In the genomic region with DNA sequence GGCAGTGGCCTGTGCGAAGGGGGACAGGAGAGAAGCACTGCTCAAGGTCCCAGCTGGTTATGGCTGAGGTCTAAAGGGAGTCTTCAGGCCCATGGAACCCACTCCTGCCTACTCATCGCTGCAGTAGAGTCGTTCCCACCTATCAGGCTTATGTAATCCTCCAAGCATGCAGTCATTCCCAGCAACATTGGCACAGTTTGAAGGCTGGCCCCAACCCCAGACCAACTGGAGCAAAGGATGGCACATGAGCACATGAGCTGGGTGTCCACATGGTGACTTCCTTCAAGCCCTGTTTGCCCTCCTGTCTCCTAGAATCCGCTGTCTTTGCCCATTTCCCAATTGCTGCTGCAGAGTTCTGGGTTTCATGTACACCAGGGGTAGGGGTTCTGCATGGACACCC, we compare ENCODE assay signal across 17 cellular contexts.
DNase-seq lines count a peak whose midpoint lies in the region; FAIRE-seq lines count a peak whose summit lies in the region.
"Had no signal": no experiment of that assay in that cellular context is flagged by ENCODE, and none has a peak within 500 bp of the region (broad histone marks: within the 10 kb centered on the region; RNA-seq: fewer than 3 reads in every experiment).

No MANE protein-coding gene starts in this region.

- peak; percentile 13 for FAIRE-seq in urothelium cell line (lab: Jason Lieb, UNC)
- FAIRE-seq: A549, D721Med, G401.6, GM12891, GM19239 had no signal

- H3K27me3 ChIP-seq in H7 (ENCODE audit: control insufficient read depth, insufficient read depth, low read length), result no peaks in the 10 kb centered on the region; the same call in 1 of the 2 replicates

- H3K4me1 Mint-ChIP-seq in activated CD4-positive, alpha-beta T cell treated with anti-CD3 and anti-CD28 coated beads, Interleukin-2, amount 10 ng/mL, durations not matched to agents 24 days and 14 days, result peaks cover 4% of the 10 kb centered on the region
- H3K4me1 Mint-ChIP-seq in activated CD4-positive, alpha-beta T cell treated with anti-CD3 and anti-CD28 coated beads, Interleukin-2, amount 10 ng/mL, durations not matched to agents 7 days and 5 days, result peaks cover 10% of the 10 kb centered on the region

- no peak overlapping the region for H3K27ac Mint-ChIP-seq in activated CD4-positive, alpha-beta T cell treated with anti-CD3 and anti-CD28 coated beads, Interleukin-2, amount 10 ng/mL, durations not matched to agents 24 days and 14 days
- no peak overlapping the region for H3K27ac Mint-ChIP-seq in activated CD4-positive, alpha-beta T cell treated with anti-CD3 and anti-CD28 coated beads, Interleukin-2, amount 10 ng/mL, durations not matched to agents 7 days and 5 days
- H3K27ac Mint-ChIP-seq: CD4-positive, alpha-beta T cell had no signal

- DNase-seq in activated CD4-positive, alpha-beta T cell treated with anti-CD3 and anti-CD28 coated beads, Interleukin-2, amount 10 ng/mL, durations not matched to agents 24 days and 14 days, result peak; percentile 43
- no peak for DNase-seq in activated CD4-positive, alpha-beta T cell treated with anti-CD3 and anti-CD28 coated beads, Interleukin-2, amount 10 ng/mL, durations not matched to agents 7 days and 5 days
- DNase-seq in H7 (peak; percentile 10), mesenteric fat pad (ENCODE audit: low spot score) (peak; percentile 76), urothelium cell line (ENCODE audit: low spot score) (no peak), foreskin melanocyte (no peak), NCI-H146 (lab: John Stamatoyannopoulos, UW) (no peak)
- DNase-seq: AML-193; Caco-2; CD4-positive, alpha-beta T cell; GM23248; HCEC 1CT had no signal

- H3K4me3 ChIP-seq in H7 (ENCODE audit: insufficient read depth, low read depth, low read length), result no peak overlapping the region
- H3K4me3 ChIP-seq: A549, GM23248 had no signal

- H3K4me3 Mint-ChIP-seq in activated CD4-positive, alpha-beta T cell treated with anti-CD3 and anti-CD28 coated beads, Interleukin-2, amount 10 ng/mL, durations not matched to agents 24 days and 14 days, result no peak overlapping the region
- H3K4me3 Mint-ChIP-seq in activated CD4-positive, alpha-beta T cell treated with anti-CD3 and anti-CD28 coated beads, Interleukin-2, amount 10 ng/mL, durations not matched to agents 7 days and 5 days, result no peak overlapping the region
- H3K4me3 Mint-ChIP-seq: CD4-positive, alpha-beta T cell had no signal

- CTCF ChIA-PET in activated CD4-positive, alpha-beta T cell treated with anti-CD3 and anti-CD28 coated beads, Interleukin-2, amount 10 ng/mL, durations not matched to agents 7 days and 5 days (lab: Charles Lee), result no interaction called here

- intact Hi-C loops in activated CD4-positive, alpha-beta T cell treated with anti-CD3 and anti-CD28 coated beads, Interleukin-2, amount 10 ng/mL, durations not matched to agents 24 days and 14 days (cut with micrococcal nuclease), result no loop called here

- H3K36me3 ChIP-seq in H7 (replicated peaks; ENCODE audit: control insufficient read depth, insufficient read depth, low read length), result no peaks in the 10 kb centered on the region

- no peaks in the 10 kb centered on the region for H3K27me3 Mint-ChIP-seq in activated CD4-positive, alpha-beta T cell treated with anti-CD3 and anti-CD28 coated beads, Interleukin-2, amount 10 ng/mL, durations not matched to agents 24 days and 14 days
- H3K27me3 Mint-ChIP-seq in activated CD4-positive, alpha-beta T cell treated with anti-CD3 and anti-CD28 coated beads, Interleukin-2, amount 10 ng/mL, durations not matched to agents 7 days and 5 days, result peaks cover 6% of the 10 kb centered on the region

- POLR2A ChIA-PET in activated CD4-positive, alpha-beta T cell treated with anti-CD3 and anti-CD28 coated beads, Interleukin-2, amount 10 ng/mL, durations not matched to agents 7 days and 5 days (lab: Charles Lee), result no interaction called here

- no peaks in the 10 kb centered on the region for H3K36me3 Mint-ChIP-seq in activated CD4-positive, alpha-beta T cell treated with anti-CD3 and anti-CD28 coated beads, Interleukin-2, amount 10 ng/mL, durations not matched to agents 24 days and 14 days (ENCODE audit: low read depth)
- peaks cover 4% of the 10 kb centered on the region for H3K36me3 Mint-ChIP-seq in activated CD4-positive, alpha-beta T cell treated with anti-CD3 and anti-CD28 coated beads, Interleukin-2, amount 10 ng/mL, durations not matched to agents 7 days and 5 days (ENCODE audit: low read depth)

- H3K9me3 Mint-ChIP-seq in activated CD4-positive, alpha-beta T cell treated with anti-CD3 and anti-CD28 coated beads, Interleukin-2, amount 10 ng/mL, durations not matched to agents 24 days and 14 days, result no peaks in the 10 kb centered on the region
- H3K9me3 Mint-ChIP-seq in activated CD4-positive, alpha-beta T cell treated with anti-CD3 and anti-CD28 coated beads, Interleukin-2, amount 10 ng/mL, durations not matched to agents 7 days and 5 days, result peaks cover 3% of the 10 kb centered on the region
- H3K9me3 Mint-ChIP-seq: CD4-positive, alpha-beta T cell had no signal

Comparison
In these comparisons a context has a peak if more than half of its experiments do, and no peak if none do; other contexts are left out.
1. DNase-seq: peak in activated CD4-positive, alpha-beta T cell treated with anti-CD3 and anti-CD28 coated beads, Interleukin-2, amount 10 ng/mL, durations not matched to agents 24 days and 14 days (single experiment), H7 (single experiment) and mesenteric fat pad (single experiment); none in activated CD4-positive, alpha-beta T cell treated with anti-CD3 and anti-CD28 coated beads, Interleukin-2, amount 10 ng/mL, durations not matched to agents 7 days and 5 days (single experiment), urothelium cell line (single experiment), foreskin melanocyte (single experiment) and NCI-H146 (single experiment).